ENCODE assay signal across 16 cellular contexts in the genomic region with DNA sequence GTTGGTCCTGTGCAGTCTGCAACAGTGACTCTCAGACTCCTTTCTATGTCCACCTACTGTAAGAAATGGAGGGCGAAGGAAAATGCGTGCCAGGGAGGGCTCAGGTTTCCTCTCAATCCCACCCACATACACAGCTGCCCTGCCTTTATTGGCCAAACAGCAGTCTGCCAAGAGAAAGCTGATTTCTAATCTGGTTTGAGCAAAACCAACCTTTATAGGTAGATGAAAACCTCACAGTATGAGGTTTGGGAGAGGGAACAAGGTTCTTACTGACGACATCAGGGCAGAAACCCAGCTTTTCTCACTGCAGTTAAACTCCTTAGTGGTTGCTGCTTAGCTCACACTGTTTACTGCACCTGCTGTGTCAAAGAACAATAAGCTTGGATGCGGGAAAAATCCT.
DNase-seq lines count a peak whose midpoint lies in the region; ATAC-seq and TF ChIP-seq lines count a peak whose summit lies in the region.
"Had no signal": no experiment of that assay in that cellular context is flagged by ENCODE, and none has a peak within 500 bp of the region (broad histone marks: within the 10 kb centered on the region; RNA-seq: fewer than 3 reads in every experiment).

No MANE protein-coding gene starts in this region.

- H3K27me3 Mint-ChIP-seq in dendritic cell treated with granulocyte-macrophage colony-stimulating factor and Interleukin-4, amounts not matched to agents 40 ng/mL and 50 ng/mL, for 4 days: no peaks in the 10 kb centered on the region
- H3K27me3 Mint-ChIP-seq: activated CD8-positive, alpha-beta memory T cell treated with anti-CD3 and anti-CD28 coated beads, Interleukin-2, amount 10 ng/mL, durations not matched to agents 7 days and 5 days; activated naive CD4-positive, alpha-beta T cell treated with anti-CD3 and anti-CD28 coated beads, Interleukin-2, amount 10 ng/mL, durations not matched to agents 7 days and 5 days had no signal

- no peak overlapping the region for H3K4me3 ChIP-seq in HEK293 (ENCODE audit: low read depth, low read length)
- H3K4me3 ChIP-seq in parathyroid adenoma (ENCODE audit: low read depth, low read length): no peak overlapping the region
- H3K4me3 ChIP-seq in Karpas-422 (ENCODE audit: low read length): no peak overlapping the region
- H3K4me3 ChIP-seq: left ventricle myocardium inferior had no signal

- intact Hi-C loops in dendritic cell treated with granulocyte-macrophage colony-stimulating factor and Interleukin-4, amounts not matched to agents 40 ng/mL and 50 ng/mL, for 4 days (cut with micrococcal nuclease): no loop called here

- TF ChIP-seq CTCF in HEK293 (tag by site-specific recombination; IDR thresholded peaks at IDR 0.05) (no peak), parathyroid adenoma (IDR thresholded peaks at IDR 0.05) (no peak)

- peak; percentile 68 for DNase-seq in NCI-H82 (lab: John Stamatoyannopoulos, UW)
- DNase-seq in Karpas-422: no peak
- DNase-seq: activated naive CD4-positive, alpha-beta T cell treated with anti-CD3 and anti-CD28 coated beads, Interleukin-2, amount 10 ng/mL, durations not matched to agents 7 days and 5 days; central memory CD4-positive, alpha-beta T cell; left ventricle myocardium inferior; NCI-H1417; NCI-H446 treated with DMSO at 0.1 percent for 48 hours; stimulated activated CD4-positive, alpha-beta T cell treated with anti-CD3 and anti-CD28 coated beads, Interleukin-2, amount 100 ng/mL, for 24 hours; SW 1271 had no signal

- POLR2A ChIA-PET in HEK293 (lab: Yijun Ruan, JAX): interaction anchor here (0.9 to 2.2 kb wide), 2 partner anchors 30 to 148 kb away, joined by 4 to 7 read pairs; no protein-coding TSS in a partner anchor

- H3K27ac ChIP-seq in HEK293 (ENCODE audit: extremely low read depth, low read depth, low read length): no peak overlapping the region; the same call in 1 of the 2 replicates
- peak overlapping the region; percentile 54 for H3K27ac ChIP-seq in parathyroid adenoma
- H3K27ac ChIP-seq in Karpas-422 (ENCODE audit: low read length): no peak overlapping the region
- H3K27ac ChIP-seq: left ventricle myocardium inferior had no signal

- H3K36me3 ChIP-seq in HEK293 (ENCODE audit: control insufficient read depth in 2 of 2, insufficient read depth in 1 of 2, low read length in 2 of 2): no peaks in the 10 kb centered on the region
- H3K36me3 ChIP-seq in parathyroid adenoma (ENCODE audit: control insufficient read depth, insufficient read depth, low read length): no peaks in the 10 kb centered on the region
- no peaks in the 10 kb centered on the region for H3K36me3 ChIP-seq in Karpas-422 (ENCODE audit: insufficient read depth, low read length)
- H3K36me3 ChIP-seq: left ventricle myocardium inferior had no signal

- peaks cover 45% of the 10 kb centered on the region for H3K4me1 Mint-ChIP-seq in dendritic cell treated with granulocyte-macrophage colony-stimulating factor and Interleukin-4, amounts not matched to agents 40 ng/mL and 50 ng/mL, for 4 days (ENCODE audit: low read depth)

- H3K9ac ChIP-seq in parathyroid adenoma (no peak overlapping the region), Karpas-422 (ENCODE audit: low read length) (no peak overlapping the region)

- H3K4me2 ChIP-seq in parathyroid adenoma (ENCODE audit: low read length) (no peak overlapping the region), Karpas-422 (ENCODE audit: low read depth, low read length, poor library complexity, severe bottlenecking) (no peak overlapping the region)

- H3K27me3 ChIP-seq in parathyroid adenoma (ENCODE audit: control insufficient read depth, insufficient read depth, low read length) (no peaks in the 10 kb centered on the region), Karpas-422 (ENCODE audit: low read length) (no peaks in the 10 kb centered on the region)

- H3K79me2 ChIP-seq in parathyroid adenoma (no peaks in the 10 kb centered on the region), Karpas-422 (ENCODE audit: low read length) (no peaks in the 10 kb centered on the region)

- no peak overlapping the region for H3K4me3 Mint-ChIP-seq in dendritic cell treated with granulocyte-macrophage colony-stimulating factor and Interleukin-4, amounts not matched to agents 40 ng/mL and 50 ng/mL, for 4 days
- H3K4me3 Mint-ChIP-seq: activated CD8-positive, alpha-beta memory T cell treated with anti-CD3 and anti-CD28 coated beads, Interleukin-2, amount 10 ng/mL, durations not matched to agents 7 days and 5 days; activated naive CD4-positive, alpha-beta T cell treated with anti-CD3 and anti-CD28 coated beads, Interleukin-2, amount 10 ng/mL, durations not matched to agents 7 days and 5 days had no signal

- no peaks in the 10 kb centered on the region for H4K20me1 ChIP-seq in Karpas-422 (ENCODE audit: insufficient read depth, low read depth, low read length)

- no peaks in the 10 kb centered on the region for H3K36me3 Mint-ChIP-seq in dendritic cell treated with granulocyte-macrophage colony-stimulating factor and Interleukin-4, amounts not matched to agents 40 ng/mL and 50 ng/mL, for 4 days (ENCODE audit: low read depth)

- H3K9me2 ChIP-seq in Karpas-422 (replicated peaks; ENCODE audit: insufficient read depth, low read length): no peaks in the 10 kb centered on the region; the same call in 1 of the 2 replicates

- no peaks in the 10 kb centered on the region for H3K9me3 Mint-ChIP-seq in dendritic cell treated with granulocyte-macrophage colony-stimulating factor and Interleukin-4, amounts not matched to agents 40 ng/mL and 50 ng/mL, for 4 days

- H3K9me3 ChIP-seq in HEK293 (ENCODE audit: control insufficient read depth, insufficient read depth, low read depth, low read length) (no peaks in the 10 kb centered on the region), parathyroid adenoma (ENCODE audit: control insufficient read depth, low read length) (no peaks in the 10 kb centered on the region), Karpas-422 (ENCODE audit: low read length) (no peaks in the 10 kb centered on the region)
- H3K9me3 ChIP-seq: left ventricle myocardium inferior had no signal

- H3K27ac Mint-ChIP-seq in dendritic cell treated with granulocyte-macrophage colony-stimulating factor and Interleukin-4, amounts not matched to agents 40 ng/mL and 50 ng/mL, for 4 days: peak overlapping the region; percentile 0

- CTCF ChIA-PET in HEK293 (lab: Yijun Ruan, JAX): interaction anchor here (0.5 to 1.3 kb wide), 3 partner anchors 11 to 15 kb away, joined by 3 to 5 read pairs (median 4); no protein-coding TSS in a partner anchor

- H2AFZ ChIP-seq in parathyroid adenoma (peak overlapping the region; percentile 76), Karpas-422 (ENCODE audit: low read length) (no peak overlapping the region)

- no peak for ATAC-seq in GM21619 (IDR thresholded peaks at IDR 0.05; ENCODE audit: unreplicated experiment)
- no peak for ATAC-seq in HG03460 (IDR thresholded peaks at IDR 0.05; ENCODE audit: unreplicated experiment)
- ATAC-seq in GM19351 (IDR thresholded peaks at IDR 0.05; ENCODE audit: unreplicated experiment): no peak
- ATAC-seq: activated CD8-positive, alpha-beta memory T cell treated with anti-CD3 and anti-CD28 coated beads, Interleukin-2, amount 10 ng/mL, durations not matched to agents 7 days and 5 days had no signal

- H3K4me1 ChIP-seq in HEK293 (ENCODE audit: control insufficient read depth, insufficient read depth, low read length): peaks cover 3% of the 10 kb centered on the region
- H3K4me1 ChIP-seq in parathyroid adenoma: peaks cover 4% of the 10 kb centered on the region
- H3K4me1 ChIP-seq in Karpas-422 (ENCODE audit: low read length): no peaks in the 10 kb centered on the region
- H3K4me1 ChIP-seq: left ventricle myocardium inferior had no signal

TF ChIP-seq in HEK293, 187 proteins besides CTCF, POLR2A, EP300 and RAD21 (continues in another document):
- TF ChIP-seq, protein P1, sequence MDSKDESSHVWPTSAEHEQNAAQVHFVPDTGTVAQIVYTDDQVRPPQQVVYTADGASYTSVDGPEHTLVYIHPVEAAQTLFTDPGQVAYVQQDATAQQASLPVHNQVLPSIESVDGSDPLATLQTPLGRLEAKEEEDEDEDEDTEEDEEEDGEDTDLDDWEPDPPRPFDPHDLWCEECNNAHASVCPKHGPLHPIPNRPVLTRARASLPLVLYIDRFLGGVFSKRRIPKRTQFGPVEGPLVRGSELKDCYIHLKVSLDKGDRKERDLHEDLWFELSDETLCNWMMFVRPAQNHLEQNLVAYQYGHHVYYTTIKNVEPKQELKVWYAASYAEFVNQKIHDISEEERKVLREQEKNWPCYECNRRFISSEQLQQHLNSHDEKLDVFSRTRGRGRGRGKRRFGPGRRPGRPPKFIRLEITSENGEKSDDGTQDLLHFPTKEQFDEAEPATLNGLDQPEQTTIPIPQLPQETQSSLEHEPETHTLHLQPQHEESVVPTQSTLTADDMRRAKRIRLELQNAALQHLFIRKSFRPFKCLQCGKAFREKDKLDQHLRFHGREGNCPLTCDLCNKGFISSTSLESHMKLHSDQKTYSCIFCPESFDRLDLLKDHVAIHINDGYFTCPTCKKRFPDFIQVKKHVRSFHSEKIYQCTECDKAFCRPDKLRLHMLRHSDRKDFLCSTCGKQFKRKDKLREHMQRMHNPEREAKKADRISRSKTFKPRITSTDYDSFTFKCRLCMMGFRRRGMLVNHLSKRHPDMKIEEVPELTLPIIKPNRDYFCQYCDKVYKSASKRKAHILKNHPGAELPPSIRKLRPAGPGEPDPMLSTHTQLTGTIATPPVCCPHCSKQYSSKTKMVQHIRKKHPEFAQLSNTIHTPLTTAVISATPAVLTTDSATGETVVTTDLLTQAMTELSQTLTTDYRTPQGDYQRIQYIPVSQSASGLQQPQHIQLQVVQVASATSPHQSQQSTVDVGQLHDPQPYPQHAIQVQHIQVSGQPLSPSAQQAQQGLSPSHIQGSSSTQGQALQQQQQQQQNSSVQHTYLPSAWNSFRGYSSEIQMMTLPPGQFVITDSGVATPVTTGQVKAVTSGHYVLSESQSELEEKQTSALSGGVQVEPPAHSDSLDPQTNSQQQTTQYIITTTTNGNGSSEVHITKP (tag by site-specific recombination; IDR thresholded peaks at IDR 0.05): peak; percentile 17; the same call in 1 of the 2 replicates
- TF ChIP-seq ZIC2 (tag by site-specific recombination; IDR thresholded peaks at IDR 0.05) (peak; percentile 25; the same call in 1 of the 2 replicates), ZNF416 (tag by site-specific recombination; IDR thresholded peaks at IDR 0.05) (no peak), ZNF324 (tag by site-specific recombination; IDR thresholded peaks at IDR 0.05) (no peak)
- TF ChIP-seq, protein P2, sequence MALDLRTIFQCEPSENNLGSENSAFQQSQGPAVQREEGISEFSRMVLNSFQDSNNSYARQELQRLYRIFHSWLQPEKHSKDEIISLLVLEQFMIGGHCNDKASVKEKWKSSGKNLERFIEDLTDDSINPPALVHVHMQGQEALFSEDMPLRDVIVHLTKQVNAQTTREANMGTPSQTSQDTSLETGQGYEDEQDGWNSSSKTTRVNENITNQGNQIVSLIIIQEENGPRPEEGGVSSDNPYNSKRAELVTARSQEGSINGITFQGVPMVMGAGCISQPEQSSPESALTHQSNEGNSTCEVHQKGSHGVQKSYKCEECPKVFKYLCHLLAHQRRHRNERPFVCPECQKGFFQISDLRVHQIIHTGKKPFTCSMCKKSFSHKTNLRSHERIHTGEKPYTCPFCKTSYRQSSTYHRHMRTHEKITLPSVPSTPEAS (tag by site-specific recombination; IDR thresholded peaks at IDR 0.05): no peak
